ENCODE assay signal across 1 cellular context in the genomic region with DNA sequence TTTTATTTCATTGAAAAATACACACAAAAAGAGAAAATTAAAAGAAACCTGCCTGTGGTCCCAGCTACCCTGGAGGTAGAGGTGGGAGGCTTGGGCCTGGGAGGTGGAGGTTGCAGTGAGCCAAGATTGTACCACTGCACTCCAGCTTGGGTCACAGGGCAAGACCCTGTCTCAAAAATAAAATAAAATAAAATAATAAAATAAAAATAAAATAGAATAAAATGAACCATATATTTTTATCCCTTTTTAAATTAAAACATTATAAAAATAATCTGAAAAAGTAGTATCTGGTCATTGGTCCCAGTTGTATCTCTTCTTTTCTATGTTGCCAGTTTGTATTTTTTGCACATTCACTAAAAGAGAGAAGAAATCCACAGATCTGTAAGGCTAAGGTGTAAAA.
TF ChIP-seq lines count a peak whose summit lies in the region.

No MANE protein-coding gene starts in this region.

TF ChIP-seq in WTC11, 78 proteins besides CTCF, POLR2A, EP300 and RAD21 (continued from another document):
- TF ChIP-seq, protein P1, sequence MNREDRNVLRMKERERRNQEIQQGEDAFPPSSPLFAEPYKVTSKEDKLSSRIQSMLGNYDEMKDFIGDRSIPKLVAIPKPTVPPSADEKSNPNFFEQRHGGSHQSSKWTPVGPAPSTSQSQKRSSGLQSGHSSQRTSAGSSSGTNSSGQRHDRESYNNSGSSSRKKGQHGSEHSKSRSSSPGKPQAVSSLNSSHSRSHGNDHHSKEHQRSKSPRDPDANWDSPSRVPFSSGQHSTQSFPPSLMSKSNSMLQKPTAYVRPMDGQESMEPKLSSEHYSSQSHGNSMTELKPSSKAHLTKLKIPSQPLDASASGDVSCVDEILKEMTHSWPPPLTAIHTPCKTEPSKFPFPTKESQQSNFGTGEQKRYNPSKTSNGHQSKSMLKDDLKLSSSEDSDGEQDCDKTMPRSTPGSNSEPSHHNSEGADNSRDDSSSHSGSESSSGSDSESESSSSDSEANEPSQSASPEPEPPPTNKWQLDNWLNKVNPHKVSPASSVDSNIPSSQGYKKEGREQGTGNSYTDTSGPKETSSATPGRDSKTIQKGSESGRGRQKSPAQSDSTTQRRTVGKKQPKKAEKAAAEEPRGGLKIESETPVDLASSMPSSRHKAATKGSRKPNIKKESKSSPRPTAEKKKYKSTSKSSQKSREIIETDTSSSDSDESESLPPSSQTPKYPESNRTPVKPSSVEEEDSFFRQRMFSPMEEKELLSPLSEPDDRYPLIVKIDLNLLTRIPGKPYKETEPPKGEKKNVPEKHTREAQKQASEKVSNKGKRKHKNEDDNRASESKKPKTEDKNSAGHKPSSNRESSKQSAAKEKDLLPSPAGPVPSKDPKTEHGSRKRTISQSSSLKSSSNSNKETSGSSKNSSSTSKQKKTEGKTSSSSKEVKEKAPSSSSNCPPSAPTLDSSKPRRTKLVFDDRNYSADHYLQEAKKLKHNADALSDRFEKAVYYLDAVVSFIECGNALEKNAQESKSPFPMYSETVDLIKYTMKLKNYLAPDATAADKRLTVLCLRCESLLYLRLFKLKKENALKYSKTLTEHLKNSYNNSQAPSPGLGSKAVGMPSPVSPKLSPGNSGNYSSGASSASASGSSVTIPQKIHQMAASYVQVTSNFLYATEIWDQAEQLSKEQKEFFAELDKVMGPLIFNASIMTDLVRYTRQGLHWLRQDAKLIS (CRISPR knock-in tag; IDR thresholded peaks at IDR 0.05; ENCODE audit: borderline replicate concordance) = no peak
- TF ChIP-seq, protein P2, sequence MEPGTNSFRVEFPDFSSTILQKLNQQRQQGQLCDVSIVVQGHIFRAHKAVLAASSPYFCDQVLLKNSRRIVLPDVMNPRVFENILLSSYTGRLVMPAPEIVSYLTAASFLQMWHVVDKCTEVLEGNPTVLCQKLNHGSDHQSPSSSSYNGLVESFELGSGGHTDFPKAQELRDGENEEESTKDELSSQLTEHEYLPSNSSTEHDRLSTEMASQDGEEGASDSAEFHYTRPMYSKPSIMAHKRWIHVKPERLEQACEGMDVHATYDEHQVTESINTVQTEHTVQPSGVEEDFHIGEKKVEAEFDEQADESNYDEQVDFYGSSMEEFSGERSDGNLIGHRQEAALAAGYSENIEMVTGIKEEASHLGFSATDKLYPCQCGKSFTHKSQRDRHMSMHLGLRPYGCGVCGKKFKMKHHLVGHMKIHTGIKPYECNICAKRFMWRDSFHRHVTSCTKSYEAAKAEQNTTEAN (CRISPR knock-in tag; IDR thresholded peaks at IDR 0.05) = no peak
